ENCODE assay signal across 10 cellular contexts in the genomic region with DNA sequence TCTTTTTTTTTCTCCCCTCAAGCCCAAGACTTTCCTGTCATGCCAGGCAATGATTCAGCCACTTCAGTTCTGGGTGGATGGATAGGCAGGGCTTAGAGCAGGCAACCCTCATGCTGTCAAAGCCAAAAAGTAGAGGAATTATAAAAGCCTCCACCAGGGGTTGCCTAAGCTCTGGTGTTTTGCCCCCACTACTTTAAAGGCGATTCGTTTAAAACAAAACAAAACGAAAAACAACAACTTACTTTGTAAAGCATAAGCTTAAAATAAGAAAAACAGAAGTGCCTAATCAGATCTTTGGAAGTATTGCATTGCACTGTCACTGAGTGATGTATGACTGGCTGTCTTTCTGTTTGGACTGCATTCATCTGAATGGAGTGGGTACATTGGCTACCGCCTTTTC. TPM values are rescaled to one million over a fixed set of nuclear protein-coding genes. Genes with fewer than 3 reads are reported as not detected.
DNase-seq lines count a peak whose midpoint lies in the region; ATAC-seq, FAIRE-seq and TF ChIP-seq lines count a peak whose summit lies in the region.
"Had no signal": no experiment of that assay in that cellular context is flagged by ENCODE, and none has a peak within 500 bp of the region (broad histone marks: within the 10 kb centered on the region; RNA-seq: fewer than 3 reads in every experiment).

No MANE protein-coding gene starts in this region.

- CTCF ChIA-PET in SK-N-SH (lab: Yijun Ruan, JAX) = interaction anchor here (2.6 to 3.7 kb wide), 2 partner anchors 12 to 19 kb away, joined by 12 to 25 read pairs; no protein-coding TSS in a partner anchor

- H3K79me2 ChIP-seq in SK-N-SH (ENCODE audit: insufficient read depth) = no peaks in the 10 kb centered on the region
- H3K79me2 ChIP-seq in keratinocyte (ENCODE audit: control insufficient read depth, insufficient read depth, low read length) = no peaks in the 10 kb centered on the region

- POLR2A ChIA-PET in SK-N-SH (lab: Yijun Ruan, JAX) = no interaction called here

- DNase-seq in SK-N-SH (no peak), keratinocyte (ENCODE audit: low read depth, low spot score) (no peak), hippocampal formation (lab: John Stamatoyannopoulos, UW) (no peak)

- dilution Hi-C loops in keratinocyte (cut with MboI; ENCODE audit: extremely low pct_ligation_motif_present, low sequenced_read_pairs) = no loop called here

- H3K9me1 ChIP-seq in keratinocyte (ENCODE audit: control insufficient read depth, extremely low read depth, insufficient read depth, low read length) = no peaks in the 10 kb centered on the region

- ATAC-seq in GM19395 (IDR thresholded peaks at IDR 0.05; ENCODE audit: unreplicated experiment) (peak; percentile 47), HG03520 (IDR thresholded peaks at IDR 0.05; ENCODE audit: unreplicated experiment) (no peak), HG03432 (IDR thresholded peaks at IDR 0.05; ENCODE audit: unreplicated experiment) (no peak), HG02885 (IDR thresholded peaks at IDR 0.05; ENCODE audit: poor library complexity, unreplicated experiment) (no peak)
- ATAC-seq: sciatic nerve had no signal

- H2AFZ ChIP-seq in SK-N-SH (ENCODE audit: low read depth) (no peak overlapping the region), keratinocyte (ENCODE audit: control insufficient read depth, low read length) (no peak overlapping the region)

- peaks cover 0 to 2% of the 10 kb centered on the region in 2 experiments; a peak in 1 of 4 replicates for H3K4me1 ChIP-seq in SK-N-SH (ENCODE audit: control insufficient read depth in 1 of 2, insufficient read depth in 2 of 2, low read depth in 1 of 2, low read length in 1 of 2)
- peaks cover 32% of the 10 kb centered on the region for H3K4me1 ChIP-seq in keratinocyte (ENCODE audit: control insufficient read depth, extremely low read depth, insufficient read depth, low read length)

- peak; percentile 7; the same call in 1 of the 2 replicates for TF ChIP-seq CTCF in C4-2B (conservative IDR thresholded peaks at IDR 0.05)
- TF ChIP-seq CTCF in SK-N-SH (IDR thresholded peaks at IDR 0.05) = peak; percentile 38
- TF ChIP-seq CTCF in keratinocyte (optimal IDR thresholded peaks at IDR 0.05 in 1 of 3, IDR thresholded peaks at IDR 0.05 in 1 of 3, conservative IDR thresholded peaks at IDR 0.05 in 1 of 3; ENCODE audit: extremely low read depth in 1 of 3, insufficient read depth in 2 of 3, low read length in 3 of 3) = peak in 2 of 3 experiments; percentile 3 to 13

- no peaks in the 10 kb centered on the region for H3F3A ChIP-seq in SK-N-SH (replicated peaks; ENCODE audit: insufficient read depth)

- 17% methylated on average over 4 of the region's 4 CpGs for WGBS in SK-N-SH (ENCODE audit: low lambda C conversion rate)

- H3K27me3 ChIP-seq in SK-N-SH (ENCODE audit: insufficient read depth) (0 out of 2 replicates have a peak, but pooled peaks cover 5% of the 10 kb centered on the region), keratinocyte (ENCODE audit: control insufficient read depth, extremely low read depth, insufficient read depth, low read length) (no peaks in the 10 kb centered on the region)

- H3K9me2 ChIP-seq in SK-N-SH = no peaks in the 10 kb centered on the region

- H3K27ac ChIP-seq in C4-2B (no peak overlapping the region), SK-N-SH (ENCODE audit: low read depth in 2 of 2, low read length in 1 of 2) (no peak overlapping the region), keratinocyte (ENCODE audit: control insufficient read depth, insufficient read depth, low read length) (no peak overlapping the region)

- no peak for TF ChIP-seq EP300 in SK-N-SH (IDR thresholded peaks at IDR 0.05; ENCODE audit: borderline replicate concordance in 1 of 2, low read depth in 1 of 2, low read length in 1 of 2)

- no peak for FAIRE-seq in keratinocyte (lab: Jason Lieb, UNC)
- FAIRE-seq: colon had no signal

- H3K36me3 ChIP-seq in SK-N-SH (replicated peaks in 1 of 2; ENCODE audit: control insufficient read depth in 1 of 2, insufficient read depth in 2 of 2, low read length in 1 of 2) = no peaks in the 10 kb centered on the region
- no peaks in the 10 kb centered on the region for H3K36me3 ChIP-seq in keratinocyte (ENCODE audit: control insufficient read depth in 2 of 2, extremely low read depth in 1 of 2, insufficient read depth in 2 of 2, low read length in 2 of 2)

- TF ChIP-seq RAD21 in SK-N-SH (IDR thresholded peaks at IDR 0.05; ENCODE audit: low read length) = no peak

- H3K4me3 ChIP-seq in SK-N-SH (ENCODE audit: low read depth in 2 of 2, low read length in 1 of 2) (no peak overlapping the region), keratinocyte (ENCODE audit: control insufficient read depth in 2 of 3, extremely low read depth in 1 of 3, insufficient read depth in 2 of 3, low read depth in 1 of 3, low read length in 3 of 3) (no peak overlapping the region)

- H3K4me2 ChIP-seq in SK-N-SH = no peak overlapping the region
- peak overlapping the region; percentile 30 for H3K4me2 ChIP-seq in keratinocyte (ENCODE audit: control insufficient read depth, extremely low read depth, insufficient read depth, low read depth, low read length)

- H3K9me3 ChIP-seq in SK-N-SH (no peaks in the 10 kb centered on the region), keratinocyte (ENCODE audit: control insufficient read depth, low read depth, low read length) (no peaks in the 10 kb centered on the region)

- H4K20me1 ChIP-seq in SK-N-SH (ENCODE audit: insufficient read depth) = no peaks in the 10 kb centered on the region
- H4K20me1 ChIP-seq in keratinocyte (ENCODE audit: control insufficient read depth, extremely low read depth, insufficient read depth, low read length) = no peaks in the 10 kb centered on the region

- H3K9ac ChIP-seq in SK-N-SH (no peak overlapping the region), keratinocyte (ENCODE audit: control insufficient read depth, extremely low read depth, insufficient read depth, low read length) (no peak overlapping the region)

TF ChIP-seq in SK-N-SH, 30 proteins besides CTCF, POLR2A, EP300 and RAD21 (continues in another document):
- TF ChIP-seq, protein P1, sequence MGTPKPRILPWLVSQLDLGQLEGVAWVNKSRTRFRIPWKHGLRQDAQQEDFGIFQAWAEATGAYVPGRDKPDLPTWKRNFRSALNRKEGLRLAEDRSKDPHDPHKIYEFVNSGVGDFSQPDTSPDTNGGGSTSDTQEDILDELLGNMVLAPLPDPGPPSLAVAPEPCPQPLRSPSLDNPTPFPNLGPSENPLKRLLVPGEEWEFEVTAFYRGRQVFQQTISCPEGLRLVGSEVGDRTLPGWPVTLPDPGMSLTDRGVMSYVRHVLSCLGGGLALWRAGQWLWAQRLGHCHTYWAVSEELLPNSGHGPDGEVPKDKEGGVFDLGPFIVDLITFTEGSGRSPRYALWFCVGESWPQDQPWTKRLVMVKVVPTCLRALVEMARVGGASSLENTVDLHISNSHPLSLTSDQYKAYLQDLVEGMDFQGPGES (IDR thresholded peaks at IDR 0.05; ENCODE audit: low read depth, low read length) = no peak
- no peak for TF ChIP-seq FOXM1 (IDR thresholded peaks at IDR 0.05; ENCODE audit: low read depth)
- no peak for TF ChIP-seq GATA2 (CRISPR knock-in tag; IDR thresholded peaks at IDR 0.05)
- TF ChIP-seq, protein P2, sequence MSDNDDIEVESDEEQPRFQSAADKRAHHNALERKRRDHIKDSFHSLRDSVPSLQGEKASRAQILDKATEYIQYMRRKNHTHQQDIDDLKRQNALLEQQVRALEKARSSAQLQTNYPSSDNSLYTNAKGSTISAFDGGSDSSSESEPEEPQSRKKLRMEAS (IDR thresholded peaks at IDR 0.05; ENCODE audit: low read depth) = no peak
- TF ChIP-seq NFIC (IDR thresholded peaks at IDR 0.05; ENCODE audit: borderline replicate concordance) = no peak
- TF ChIP-seq RFX5 (IDR thresholded peaks at IDR 0.05; ENCODE audit: low read length) = no peak

RNA-seq across cellular contexts. Expression of a gene that starts 5.3 kb away (rescaled TPM):
- 78.4 and 103 TPM in 2 replicates for polyA plus RNA-seq in SK-N-SH (2012; rRNA removed)
- polyA plus RNA-seq in SK-N-SH (2012; cell fraction: cytosol; rRNA removed) = 80.5 and 85.0 TPM in 2 replicates
- 84.6 and 97.3 TPM in 2 replicates for polyA plus RNA-seq in SK-N-SH (2012; cell fraction: nucleus; rRNA removed)
- 51.3 to 85.6 TPM (median 59.7 TPM) in 3 replicates for polyA plus RNA-seq in keratinocyte
- polyA plus RNA-seq in keratinocyte (2011; ENCODE audit: low read depth) = 30.3 TPM
- polyA plus RNA-seq in keratinocyte (2011; cell fraction: cytosol; rRNA removed) = 70.3 and 85.9 TPM in 2 replicates
- 57.6 and 59.2 TPM in 2 replicates for polyA plus RNA-seq in keratinocyte (2011; cell fraction: nucleus; rRNA removed)
- polyA plus RNA-seq in keratinocyte (2012; ENCODE audit: low replicate concordance) = 51.8 and 63.3 TPM in 2 replicates
- polyA minus RNA-seq in keratinocyte = 74.0 to 153 TPM (median 93.4 TPM) in 3 replicates
- 53.5 TPM for polyA minus RNA-seq in keratinocyte (2011; cell fraction: cytosol; rRNA and poly(A)+ RNA removed)
- polyA minus RNA-seq in keratinocyte (2011; cell fraction: nucleus; rRNA and poly(A)+ RNA removed) = 32.0 and 46.5 TPM in 2 replicates

RNA-seq across cellular contexts. Expression of a gene that starts 30.4 kb away (rescaled TPM):
- polyA plus RNA-seq in SK-N-SH (2012; rRNA removed) = 16.3 and 16.5 TPM in 2 replicates
- 12.3 and 12.8 TPM in 2 replicates for polyA plus RNA-seq in SK-N-SH (2012; cell fraction: cytosol; rRNA removed)
- 43.3 and 55.3 TPM in 2 replicates for polyA plus RNA-seq in SK-N-SH (2012; cell fraction: nucleus; rRNA removed)
- 8.9 to 12.4 TPM (median 9.3 TPM) in 3 replicates for polyA plus RNA-seq in keratinocyte
- polyA plus RNA-seq in keratinocyte (2011; ENCODE audit: low read depth) = 9.7 TPM
- polyA plus RNA-seq in keratinocyte (2011; cell fraction: cytosol; rRNA removed) = 9.8 and 10.2 TPM in 2 replicates
- 23.0 and 26.5 TPM in 2 replicates for polyA plus RNA-seq in keratinocyte (2011; cell fraction: nucleus; rRNA removed)
- polyA plus RNA-seq in keratinocyte (2012; ENCODE audit: low replicate concordance) = 9.3 and 10.4 TPM in 2 replicates
- polyA minus RNA-seq in keratinocyte = 3.9 to 9.7 TPM (median 6.0 TPM) in 3 replicates
- polyA minus RNA-seq in keratinocyte (2011; cell fraction: cytosol; rRNA and poly(A)+ RNA removed) = 13.2 TPM
- 17.0 and 17.5 TPM in 2 replicates for polyA minus RNA-seq in keratinocyte (2011; cell fraction: nucleus; rRNA and poly(A)+ RNA removed)

RNA-seq across cellular contexts. Expression of a gene that starts 39.3 kb away (rescaled TPM):
- polyA plus RNA-seq in SK-N-SH (2012; rRNA removed) = not detected in 2 replicates
- polyA plus RNA-seq in SK-N-SH (2012; cell fraction: cytosol; rRNA removed) = not detected in 2 replicates
- not detected in 2 replicates for polyA plus RNA-seq in SK-N-SH (2012; cell fraction: nucleus; rRNA removed)
- not detected in 3 replicates for polyA plus RNA-seq in keratinocyte
- not detected for polyA plus RNA-seq in keratinocyte (2011; ENCODE audit: low read depth)
- polyA plus RNA-seq in keratinocyte (2011; cell fraction: cytosol; rRNA removed) = not detected in 2 replicates
- polyA plus RNA-seq in keratinocyte (2011; cell fraction: nucleus; rRNA removed) = not detected in 2 replicates
- 0.18 TPM in 1 of 2 replicates, not detected in the other for polyA plus RNA-seq in keratinocyte (2012; ENCODE audit: low replicate concordance)
- not detected in 3 replicates for polyA minus RNA-seq in keratinocyte
- polyA minus RNA-seq in keratinocyte (2011; cell fraction: cytosol; rRNA and poly(A)+ RNA removed) = not detected
- polyA minus RNA-seq in keratinocyte (2011; cell fraction: nucleus; rRNA and poly(A)+ RNA removed) = not detected in 2 replicates
